2 cellular contexts compared by ENCODE assay signal in genomic region chr2:34822616-34823015, GRCh38.
TF ChIP-seq lines count a peak whose summit lies in the region.

No MANE protein-coding gene starts in this region.

TF ChIP-seq in HepG2, 621 proteins besides CTCF, POLR2A, EP300 and RAD21:
- TF ChIP-seq, protein P1, sequence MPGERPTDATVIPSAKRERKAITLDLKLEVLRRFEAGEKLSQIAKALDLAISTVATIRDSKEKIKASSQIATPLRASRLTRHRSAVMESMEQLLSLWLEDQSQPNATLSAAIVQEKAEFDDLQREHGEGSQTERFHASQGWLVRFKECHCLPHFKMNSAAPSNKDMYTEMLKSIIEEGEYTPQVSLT (CRISPR knock-in tag; IDR thresholded peaks at IDR 0.05; ENCODE audit: borderline replicate concordance, low read depth), result no peak
- no peak for TF ChIP-seq ETV6 (CRISPR knock-in tag; conservative IDR thresholded peaks at IDR 0.05)
- peak; percentile 60 to 65 for TF ChIP-seq MAFK (conservative IDR thresholded peaks at IDR 0.05 in 1 of 2, IDR thresholded peaks at IDR 0.05 in 1 of 2; ENCODE audit: low read length in 2 of 2)
- TF ChIP-seq, protein P2, sequence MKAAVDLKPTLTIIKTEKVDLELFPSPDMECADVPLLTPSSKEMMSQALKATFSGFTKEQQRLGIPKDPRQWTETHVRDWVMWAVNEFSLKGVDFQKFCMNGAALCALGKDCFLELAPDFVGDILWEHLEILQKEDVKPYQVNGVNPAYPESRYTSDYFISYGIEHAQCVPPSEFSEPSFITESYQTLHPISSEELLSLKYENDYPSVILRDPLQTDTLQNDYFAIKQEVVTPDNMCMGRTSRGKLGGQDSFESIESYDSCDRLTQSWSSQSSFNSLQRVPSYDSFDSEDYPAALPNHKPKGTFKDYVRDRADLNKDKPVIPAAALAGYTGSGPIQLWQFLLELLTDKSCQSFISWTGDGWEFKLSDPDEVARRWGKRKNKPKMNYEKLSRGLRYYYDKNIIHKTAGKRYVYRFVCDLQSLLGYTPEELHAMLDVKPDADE (CRISPR knock-in tag; IDR thresholded peaks at IDR 0.05), result no peak
- no peak for TF ChIP-seq ZNF598 (CRISPR knock-in tag; IDR thresholded peaks at IDR 0.05; ENCODE audit: borderline replicate concordance)
- peak; percentile 69 for TF ChIP-seq MAFF (IDR thresholded peaks at IDR 0.05; ENCODE audit: low read depth, low read length)
- no peak for TF ChIP-seq ZNF329 (CRISPR knock-in tag; IDR thresholded peaks at IDR 0.05; ENCODE audit: low read depth)
- TF ChIP-seq RAD51 (IDR thresholded peaks at IDR 0.05; ENCODE audit: borderline replicate concordance), result no peak
- TF ChIP-seq ZNF275 (CRISPR knock-in tag; IDR thresholded peaks at IDR 0.05; ENCODE audit: borderline replicate concordance), result no peak
- no peak for TF ChIP-seq MTA3 (CRISPR knock-in tag; IDR thresholded peaks at IDR 0.05)

TF ChIP-seq in K562, 482 proteins besides CTCF, POLR2A, EP300 and RAD21:
- 0 out of 2 replicates have a peak, but pooled peaks have one; percentile 4 for TF ChIP-seq ZNF316 (IDR thresholded peaks at IDR 0.05)
- TF ChIP-seq ZNF174 (CRISPR knock-in tag; IDR thresholded peaks at IDR 0.05), result no peak
